ENCODE assay signal across 13 cellular contexts in genomic region chr9:90864779-90865178, GRCh38.
"Had no signal": no experiment of that assay in that cellular context is flagged by ENCODE, and none has a peak within 500 bp of the region (broad histone marks: within the 10 kb centered on the region; RNA-seq: fewer than 3 reads in every experiment).

No MANE protein-coding gene starts in this region.

- H3K27me3 ChIP-seq: cardiac muscle cell, esophagus squamous epithelium had no signal

- DNase-seq: activated CD4-positive, alpha-beta memory T cell treated with anti-CD3 and anti-CD28 coated beads, Interleukin-2, amount 10 ng/mL, durations not matched to agents 7 days and 5 days; activated CD4-positive, alpha-beta T cell treated with anti-CD3 and anti-CD28 coated beads for 48 hours; activated CD4-positive, CD25-positive, alpha-beta regulatory T cell; activated T-cell treated with anti-CD3 and anti-CD28 coated beads, Interleukin-2, amount 50 U/mL, for 72 hours; amygdala; dermis blood vessel endothelial cell; effector memory CD4-positive, alpha-beta T cell; esophagus squamous epithelium; occipital lobe had no signal

- H3K4me3 Mint-ChIP-seq: activated CD4-positive, alpha-beta memory T cell treated with anti-CD3 and anti-CD28 coated beads, Interleukin-2, amount 10 ng/mL, durations not matched to agents 7 days and 5 days; activated naive CD8-positive, alpha-beta T cell; activated T-cell treated with anti-CD3 and anti-CD28 coated beads, Interleukin-2, amount 50 U/mL, for 72 hours; natural killer cell treated with Interleukin-12 subunit alpha and Interleukin-12 subunit beta and Interleukin-15 and Interleukin-18, amount 100 ng/mL, for 72 hours had no signal

- H3K9me3 ChIP-seq: esophagus squamous epithelium had no signal

- H3K27ac Mint-ChIP-seq: activated CD4-positive, alpha-beta memory T cell treated with anti-CD3 and anti-CD28 coated beads, Interleukin-2, amount 10 ng/mL, durations not matched to agents 7 days and 5 days; activated naive CD8-positive, alpha-beta T cell; activated T-cell treated with anti-CD3 and anti-CD28 coated beads, Interleukin-2, amount 50 U/mL, for 72 hours; progenitor cell of endocrine pancreas had no signal

- H3K4me3 ChIP-seq: cardiac muscle cell, esophagus squamous epithelium had no signal

- H3K9me3 Mint-ChIP-seq: activated CD4-positive, alpha-beta memory T cell treated with anti-CD3 and anti-CD28 coated beads, Interleukin-2, amount 10 ng/mL, durations not matched to agents 7 days and 5 days; activated T-cell treated with anti-CD3 and anti-CD28 coated beads, Interleukin-2, amount 50 U/mL, for 72 hours; natural killer cell treated with Interleukin-12 subunit alpha and Interleukin-12 subunit beta and Interleukin-15 and Interleukin-18, amount 100 ng/mL, for 72 hours had no signal

- ATAC-seq: activated T-cell treated with anti-CD3 and anti-CD28 coated beads, Interleukin-2, amount 50 U/mL, for 72 hours; natural killer cell treated with Interleukin-12 subunit alpha and Interleukin-12 subunit beta and Interleukin-15 and Interleukin-18, amount 100 ng/mL, for 72 hours had no signal

- H3K27ac ChIP-seq: cardiac muscle cell, esophagus squamous epithelium had no signal

- H3K27me3 Mint-ChIP-seq: activated naive CD8-positive, alpha-beta T cell; natural killer cell treated with Interleukin-12 subunit alpha and Interleukin-12 subunit beta and Interleukin-15 and Interleukin-18, amount 100 ng/mL, for 72 hours; progenitor cell of endocrine pancreas had no signal

- H3K36me3 Mint-ChIP-seq: activated naive CD8-positive, alpha-beta T cell; natural killer cell treated with Interleukin-12 subunit alpha and Interleukin-12 subunit beta and Interleukin-15 and Interleukin-18, amount 100 ng/mL, for 72 hours had no signal

- H3K36me3 ChIP-seq: cardiac muscle cell had no signal
